25 cellular contexts compared by ENCODE assay signal in genomic region chr14:95106966-95107365, GRCh38. TPM values are rescaled to one million over a fixed set of nuclear protein-coding genes. Genes with fewer than 3 reads are reported as not detected.
DNase-seq lines count a peak whose midpoint lies in the region; ATAC-seq and TF ChIP-seq lines count a peak whose summit lies in the region.
"Had no signal": no experiment of that assay in that cellular context is flagged by ENCODE, and none has a peak within 500 bp of the region (broad histone marks: within the 10 kb centered on the region; RNA-seq: fewer than 3 reads in every experiment).

No MANE protein-coding gene starts in this region.

- no peaks in the 10 kb centered on the region; the same call in 1 of the 2 replicates for H3K4me1 ChIP-seq in HAP-1
- H3K4me1 ChIP-seq: Peyer's patch had no signal

- peak; percentile 58 for DNase-seq in ELR (ENCODE audit: low read depth)
- peak; percentile 6 for DNase-seq in MG63
- peak; percentile 5 to 76 for DNase-seq in cardiac fibroblast (ENCODE audit: low read depth in 2 of 2)
- peak; percentile 19 for DNase-seq in kidney tubule cell (ENCODE audit: low spot score)
- no peak for DNase-seq in HAP-1 (ENCODE audit: low spot score in 2 of 2)
- no peak for DNase-seq in left cardiac atrium
- DNase-seq: Calu3; CD8-positive, alpha-beta memory T cell; DMS153; GDM1; KBM-7; MV-4-11; NCI-H1105 treated with DMSO at 0.1 percent for 48 hours; NCI-H1694; NCI-H2081; NCI-H2171; NCI-H345; NCI-H524; NCI-H774; NK-92 treated with Interleukin-12 subunit alpha and Interleukin-12 subunit beta, amount 100 ng/mL, for 24 hours; Peyer's patch; Right ventricle myocardium superior; SW 1271 had no signal

- H3K36me3 ChIP-seq in MG63 (peaks cover 53% of the 10 kb centered on the region), HAP-1 (replicated peaks) (peaks cover 78% of the 10 kb centered on the region)

- TF ChIP-seq CTCF in cardiac fibroblast (IDR thresholded peaks at IDR 0.05; ENCODE audit: low read depth, low read length) = no peak

- H3K4me3 ChIP-seq in MG63 = no peak overlapping the region
- H3K4me3 ChIP-seq in cardiac fibroblast (replicated peaks in 1 of 2; ENCODE audit: low read depth in 2 of 2, low read length in 2 of 2) = no peak overlapping the region
- no peak overlapping the region for H3K4me3 ChIP-seq in HAP-1
- H3K4me3 ChIP-seq: Peyer's patch had no signal

- intact Hi-C loops in left cardiac atrium (cut with DNase I) = no loop called here

- in situ Hi-C loops in HAP-1 (cut with MboI; ENCODE audit: low sequenced_read_pairs) = no loop called here

- H3K27me3 ChIP-seq in MG63 = no peaks in the 10 kb centered on the region
- no peaks in the 10 kb centered on the region for H3K27me3 ChIP-seq in HAP-1 (ENCODE audit: low read depth)
- H3K27me3 ChIP-seq: Peyer's patch had no signal

- no peaks in the 10 kb centered on the region for H3K9me3 ChIP-seq in MG63
- H3K9me3 ChIP-seq in HAP-1 = no peaks in the 10 kb centered on the region
- H3K9me3 ChIP-seq: Peyer's patch had no signal

- ATAC-seq in HG03095 (IDR thresholded peaks at IDR 0.05; ENCODE audit: unreplicated experiment) = no peak
- ATAC-seq in left cardiac atrium = no peak
- ATAC-seq: HepG2 had no signal

RNA-seq across cellular contexts. Expression of gene DICER1, which starts 50.4 kb away (rescaled TPM):
- total RNA-seq in MG63 (2014; rRNA removed; shearing (Covaris generic); ENCODE audit: low replicate concordance) = 10.1 and 11.2 TPM in 2 replicates
- total RNA-seq in left cardiac atrium = 10 to 100 TPM; 25.0 to 29.4 TPM

Comparison
In these comparisons a context has a peak if more than half of its experiments do, and no peak if none do; other contexts are left out.
1. DNase-seq: peak in ELR (single experiment), MG63 (single experiment), cardiac fibroblast (2 of 2) and kidney tubule cell (single experiment); none in HAP-1 (0 of 2) and left cardiac atrium (single experiment).